In the genomic region with DNA sequence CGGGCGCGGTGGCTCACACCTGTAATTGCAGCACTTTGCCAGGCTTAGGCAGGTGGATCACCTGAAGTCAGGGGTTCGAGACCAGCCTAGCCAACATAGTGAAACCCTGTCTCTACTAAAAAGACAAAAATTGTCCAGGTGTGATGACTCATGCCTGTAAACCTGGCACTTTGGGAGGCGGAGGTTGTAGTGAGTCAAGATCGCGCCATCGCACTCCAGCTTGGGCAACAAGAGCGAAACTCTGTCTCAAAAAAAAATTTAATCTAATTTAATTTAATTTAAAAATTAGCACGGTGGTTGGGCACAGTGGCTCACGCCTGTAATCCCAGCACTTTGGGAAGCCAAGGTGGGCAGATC, we compare ENCODE assay signal across 6 cellular contexts. TPM values are rescaled to one million over a fixed set of nuclear protein-coding genes. Genes with fewer than 3 reads are reported as not detected.
"Had no signal": no experiment of that assay in that cellular context is flagged by ENCODE, and none has a peak within 500 bp of the region (broad histone marks: within the 10 kb centered on the region; RNA-seq: fewer than 3 reads in every experiment).

No MANE protein-coding gene starts in this region.

RNA-seq across cellular contexts. Expression of gene HBQ1, which starts 1.6 kb away (rescaled TPM):
- total RNA-seq: GM23248, H4, HT-29 had no signal
- polyA plus RNA-seq: GM23248, IgD-negative memory B cell had no signal

RNA-seq across cellular contexts. Expression of gene HBA1, which starts 2.2 kb away (rescaled TPM):
- total RNA-seq: GM23248, H4, H7, HepG2, HT-29 had no signal
- polyA plus RNA-seq: GM23248 had no signal

RNA-seq across cellular contexts. Expression of gene HBA2, which starts 6.0 kb away (rescaled TPM):
- total RNA-seq: GM23248, H7, HepG2, HT-29 had no signal
- polyA plus RNA-seq: GM23248, HepG2 had no signal

RNA-seq across cellular contexts. Expression of gene HBM, which starts 12.9 kb away (rescaled TPM):
- total RNA-seq: GM23248, H4, H7, HepG2, HT-29 had no signal
- polyA plus RNA-seq: GM23248, HepG2, IgD-negative memory B cell had no signal

RNA-seq across cellular contexts. Expression of gene HBZ, which starts 26.2 kb away (rescaled TPM):
- total RNA-seq: GM23248, H4, H7, HepG2, HT-29 had no signal
- polyA plus RNA-seq: GM23248, IgD-negative memory B cell had no signal
